Comparison of ENCODE assay signal across 16 cellular contexts in genomic region chr3:169825316-169825715, GRCh38.
A peak's percentile ranks its signal among the peaks of the same experiment; 100 is the strongest.
DNase-seq lines count a peak whose midpoint lies in the region; ATAC-seq and TF ChIP-seq lines count a peak whose summit lies in the region.
"Had no signal": no experiment of that assay in that cellular context is flagged by ENCODE, and none has a peak within 500 bp of the region (broad histone marks: within the 10 kb centered on the region; RNA-seq: fewer than 3 reads in every experiment).

No MANE protein-coding gene starts in this region.

- ATAC-seq in GM21825 (IDR thresholded peaks at IDR 0.05; ENCODE audit: unreplicated experiment) = no peak
- ATAC-seq in HG03108 (IDR thresholded peaks at IDR 0.05; ENCODE audit: unreplicated experiment) = no peak
- ATAC-seq: A549; CD8-positive, alpha-beta T cell; GM12878 had no signal

- no peak overlapping the region for H3K4me3 ChIP-seq in retinal pigment epithelial cell (ENCODE audit: low read length)
- H3K4me3 ChIP-seq: A549; BLaER1 treated with 17β-estradiol and CSF1 and Interleukin-3, amounts not matched to agents 10 nM and 100 nM; GM12878 had no signal

- TF ChIP-seq CTCF in retinal pigment epithelial cell (conservative IDR thresholded peaks at IDR 0.05; ENCODE audit: low read depth, low read length) = no peak

- DNase-seq in NCI-H226 (peak; percentile 20), amniotic epithelial cell (ENCODE audit: low read depth) (peak; percentile 73), retinal pigment epithelial cell (ENCODE audit: low read depth) (peak; percentile 51)
- DNase-seq: AML-193; Caco-2; Calu3; CD4-positive, alpha-beta T cell; CD8-positive, alpha-beta T cell; DND-41; EL; GDM1 had no signal

Comparison
In these comparisons a context has a peak if more than half of its experiments do, and no peak if none do; other contexts are left out.
1. DNase-seq: peak in every context shown above with its lines; median percentile 73 in amniotic epithelial cell; 51 in retinal pigment epithelial cell; 20 in NCI-H226.